Comparison of ENCODE assay signal across 7 cellular contexts in the genomic region with DNA sequence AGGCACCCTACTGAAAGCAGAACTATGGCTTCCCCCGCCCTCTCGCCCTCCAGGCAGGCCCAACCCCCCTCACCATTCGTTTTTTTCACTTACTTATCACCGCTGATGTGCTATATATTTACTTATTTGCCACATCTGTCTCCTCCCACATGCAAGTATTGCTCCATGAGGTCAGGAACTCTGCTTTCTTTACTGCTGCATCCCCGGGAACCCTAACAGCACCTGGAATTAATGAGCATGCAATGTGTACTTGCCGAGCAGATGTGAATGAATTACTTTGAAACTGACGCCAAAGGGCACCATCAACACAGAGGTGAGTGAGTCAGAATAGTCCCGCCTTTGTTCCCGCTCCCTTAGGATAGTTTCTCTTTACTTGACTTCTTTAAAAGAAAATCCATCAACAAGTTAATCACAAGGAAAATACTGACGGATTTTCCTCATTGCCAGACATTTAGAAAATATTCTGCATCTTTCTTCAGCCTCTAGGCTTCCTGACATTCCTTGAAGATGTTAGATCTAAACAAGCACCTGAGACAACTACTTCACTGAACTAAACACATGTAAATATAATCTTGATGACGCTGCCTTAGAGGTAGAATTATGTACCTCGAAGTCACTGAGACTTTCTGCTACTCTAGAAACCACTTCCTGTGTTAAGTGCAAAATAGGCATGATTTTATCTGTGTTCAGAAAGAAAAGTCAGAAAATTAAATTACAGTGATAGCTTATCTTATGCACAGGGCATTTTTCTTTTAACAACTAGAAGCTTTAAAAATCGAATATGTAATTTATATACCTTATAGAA. TPM values are rescaled to one million over a fixed set of nuclear protein-coding genes. Genes with fewer than 3 reads are reported as not detected.
DNase-seq lines count a peak whose midpoint lies in the region; ATAC-seq and TF ChIP-seq lines count a peak whose summit lies in the region.

No MANE protein-coding gene starts in this region.

- no peak overlapping the region for H3K27ac ChIP-seq in SK-N-MC

- no peaks in the 10 kb centered on the region for H3K9me3 ChIP-seq in SK-N-MC (ENCODE audit: low read depth, low read length)

- no peak for TF ChIP-seq CTCF in foreskin fibroblast (IDR thresholded peaks at IDR 0.05; ENCODE audit: low read depth, low read length)

- DNase-seq in SK-N-MC (ENCODE audit: low read depth, low spot score), result no peak
- DNase-seq in foreskin fibroblast, result peak; percentile 29 to 70
- DNase-seq in H7, result no peak
- no peak for DNase-seq in COLO829 (ENCODE audit: low spot score)

- H3K4me3 ChIP-seq in SK-N-MC (peak overlapping the region; percentile 62), foreskin fibroblast (ENCODE audit: low read depth in 1 of 2, low read length in 2 of 2) (peak overlapping the region in 1 of 2 donors; percentile 6), H7 (ENCODE audit: insufficient read depth, low read depth, low read length) (no peak overlapping the region; the same call in 1 of the 2 replicates)

- no peak overlapping the region for H3K9ac ChIP-seq in SK-N-MC (ENCODE audit: insufficient read length)

- no peaks in the 10 kb centered on the region for H3K36me3 ChIP-seq in SK-N-MC (ENCODE audit: insufficient read depth, low read length)
- H3K36me3 ChIP-seq in H7 (replicated peaks; ENCODE audit: control insufficient read depth, insufficient read depth, low read length), result no peaks in the 10 kb centered on the region

- H3K27me3 ChIP-seq in H7 (ENCODE audit: control insufficient read depth, insufficient read depth, low read length), result no peaks in the 10 kb centered on the region

- ATAC-seq in GM18520 (IDR thresholded peaks at IDR 0.05; ENCODE audit: unreplicated experiment), result peak; percentile 54
- ATAC-seq in HG03565 (IDR thresholded peaks at IDR 0.05; ENCODE audit: unreplicated experiment), result peak; percentile 46
- ATAC-seq in HG03378 (IDR thresholded peaks at IDR 0.05; ENCODE audit: unreplicated experiment), result no peak

RNA-seq across cellular contexts. Expression of gene RAB4A, which starts 17.5 kb away (rescaled TPM):
- total RNA-seq in H7 (2014; rRNA removed; shearing (Covaris generic)), result 47.0 and 60.7 TPM in 2 replicates

Comparison
In these comparisons a context has a peak if more than half of its experiments do, and no peak if none do; other contexts are left out.
1. DNase-seq: peak in foreskin fibroblast (2 of 2); none in SK-N-MC (single experiment), H7 (single experiment) and COLO829 (single experiment).